ENCODE assay signal across 10 cellular contexts in genomic region chr1:232923739-232924386, GRCh38. TPM values are rescaled to one million over a fixed set of nuclear protein-coding genes. Genes with fewer than 3 reads are reported as not detected.
DNase-seq lines count a peak whose midpoint lies in the region; ATAC-seq and TF ChIP-seq lines count a peak whose summit lies in the region.
"Had no signal": no experiment of that assay in that cellular context is flagged by ENCODE, and none has a peak within 500 bp of the region (broad histone marks: within the 10 kb centered on the region; RNA-seq: fewer than 3 reads in every experiment).

No MANE protein-coding gene starts in this region.

- no peak overlapping the region for H3K27ac ChIP-seq in A673 (ENCODE audit: low read depth, low read length, poor library complexity, severe bottlenecking)
- H3K27ac ChIP-seq in heart right ventricle: peak overlapping the region in 1 of 10 donors; percentile 18

- CTCF ChIA-PET in A673 (lab: Charles Lee): no interaction called here

- intact Hi-C loops in A673 (cut with micrococcal nuclease; ENCODE audit: unreplicated experiment) (no loop called here), heart right ventricle (cut with DNase I) (no loop called here)

- H3K36me3 ChIP-seq in A673 (ENCODE audit: insufficient read depth, low read length, poor library complexity, severe bottlenecking) (no peaks in the 10 kb centered on the region), heart right ventricle (no peaks in the 10 kb centered on the region)
- H3K36me3 ChIP-seq: HAP-1 had no signal

- ATAC-seq in GM19025 (IDR thresholded peaks at IDR 0.05; ENCODE audit: low read depth, unreplicated experiment): peak; percentile 74
- no peak for ATAC-seq in heart right ventricle

- POLR2A ChIA-PET in A673 (lab: Charles Lee; ENCODE audit: low non-redundant PET): no interaction called here

- H3K4me3 ChIP-seq in A673 (ENCODE audit: low read depth, low read length, poor library complexity, severe bottlenecking) (no peak overlapping the region), heart right ventricle (no peak overlapping the region)
- H3K4me3 ChIP-seq: HAP-1 had no signal

- peak; percentile 80 for DNase-seq in HK-2 (ENCODE audit: unreplicated experiment)
- peak; percentile 10 for DNase-seq in activated gamma-delta T cell treated with anti-CD3 and anti-CD28 coated beads, Interleukin-2, amount 50 U/mL, for 16 hours (ENCODE audit: low read depth)
- peak; percentile 25 for DNase-seq in stimulated activated CD4-positive, alpha-beta T cell treated with anti-CD3 and anti-CD28 coated beads, Interleukin-4, amount 100 ng/mL, for 1 hour
- no peak for DNase-seq in NCI-H345 (lab: John Stamatoyannopoulos, UW)
- no peak for DNase-seq in NCI-H2081 (lab: John Stamatoyannopoulos, UW)
- no peak for DNase-seq in A673 (ENCODE audit: low spot score)
- DNase-seq in heart right ventricle: no peak
- DNase-seq: activated B cell treated with CpG ODN at 0.5 μM for 24 hours had no signal

- 85 to 89% methylated on average over 4 of the region's 4 CpGs for WGBS in heart right ventricle, 2 donors

- H3K4me1 ChIP-seq in A673 (ENCODE audit: insufficient read depth, low read length, poor library complexity, severe bottlenecking): peaks cover 12% of the 10 kb centered on the region
- H3K4me1 ChIP-seq in heart right ventricle: peaks cover 0 to 14% (median 0%) of the 10 kb centered on the region in 9 donors
- H3K4me1 ChIP-seq: HAP-1 had no signal

- BruUV-seq in A673 (replicated peaks; lab: Mats Ljungman, UMichigan): no TSS peak

- H3K27me3 ChIP-seq in A673 (replicated peaks; ENCODE audit: insufficient read depth, low read depth, low read length, poor library complexity) (no peaks in the 10 kb centered on the region), heart right ventricle (no peaks in the 10 kb centered on the region)

- TF ChIP-seq CTCF in A673 (conservative IDR thresholded peaks at IDR 0.05; ENCODE audit: low read depth, low read length) (no peak), heart right ventricle (IDR thresholded peaks at IDR 0.05) (no peak)

- no peaks in the 10 kb centered on the region for H3K9me3 ChIP-seq in A673 (ENCODE audit: low read depth, low read length, poor library complexity, severe bottlenecking)
- H3K9me3 ChIP-seq in heart right ventricle: no peaks in the 10 kb centered on the region
- H3K9me3 ChIP-seq: HAP-1 had no signal

RNA-seq across cellular contexts. Expression of gene NTPCR, which starts 26.5 kb away (rescaled TPM):
- total RNA-seq in A673 (2021) (50.0 and 61.6 TPM in 2 replicates), heart right ventricle (10 to 100 TPM; 53.5 to 78.8 (median 56.8) TPM)
- polyA plus RNA-seq in heart right ventricle: 10 to 100 TPM; 51.2 to 88.4 TPM

Comparison
In these comparisons a context has a peak if more than half of its experiments do, and no peak if none do; other contexts are left out.
1. DNase-seq: peak in HK-2 (single experiment), activated gamma-delta T cell treated with anti-CD3 and anti-CD28 coated beads, Interleukin-2, amount 50 U/mL, for 16 hours (single experiment) and stimulated activated CD4-positive, alpha-beta T cell treated with anti-CD3 and anti-CD28 coated beads, Interleukin-4, amount 100 ng/mL, for 1 hour (single experiment); none in NCI-H345 (single experiment), NCI-H2081 (0 of 2), A673 (single experiment) and heart right ventricle (0 of 2).